ENCODE assay signal across 1 cellular context in genomic region chr6:143677891-143678737, GRCh38.
TF ChIP-seq lines count a peak whose summit lies in the region.

Gene PHACTR2, plus strand, starts transcription at chr6:143677965. Its CDS starts 199 bp downstream, at chr6:143678164.

TF ChIP-seq in HepG2, 621 proteins besides CTCF, POLR2A, EP300 and RAD21 (continued from another document and continues in another):
- TF ChIP-seq SNAPC2 (CRISPR knock-in tag; IDR thresholded peaks at IDR 0.05) (peak; percentile 62; the same call in 1 of the 2 replicates), ZNF7 (CRISPR knock-in tag; IDR thresholded peaks at IDR 0.05) (no peak; the same call in 1 of the 2 replicates), XRCC5 (optimal IDR thresholded peaks at IDR 0.05; ENCODE audit: low read length) (peak; percentile 42), ZNF619 (CRISPR knock-in tag; IDR thresholded peaks at IDR 0.05) (peak; percentile 89; the same call in 1 of the 2 replicates), HES4 (CRISPR knock-in tag; IDR thresholded peaks at IDR 0.05; ENCODE audit: borderline replicate concordance) (peak; percentile 65), SUZ12 (IDR thresholded peaks at IDR 0.05; ENCODE audit: low read depth, low read length) (no peak), E2F5 (CRISPR knock-in tag; conservative IDR thresholded peaks at IDR 0.05) (0 out of 2 replicates have a peak, but pooled peaks have one; percentile 20), ZNF142 (CRISPR knock-in tag; IDR thresholded peaks at IDR 0.05) (peak; percentile 69; the same call in 1 of the 2 replicates), ZNF563 (CRISPR knock-in tag; IDR thresholded peaks at IDR 0.05) (peak; percentile 87; the same call in 1 of the 2 replicates), CSRNP2 (CRISPR knock-in tag; conservative IDR thresholded peaks at IDR 0.05; ENCODE audit: low read depth) (no peak), ZNF572 (CRISPR knock-in tag; IDR thresholded peaks at IDR 0.05) (no peak), ZNF326 (CRISPR knock-in tag; IDR thresholded peaks at IDR 0.05; ENCODE audit: borderline replicate concordance) (no peak), ZNF430 (CRISPR knock-in tag; IDR thresholded peaks at IDR 0.05) (0 out of 2 replicates have a peak, but pooled peaks have one; percentile 43), HNF4A (CRISPR knock-in tag; IDR thresholded peaks at IDR 0.05) (0 out of 2 replicates have a peak, but pooled peaks have one; percentile 4), RBFOX2 (IDR thresholded peaks at IDR 0.05; ENCODE audit: low read depth, low read length) (peak; percentile 85), MED8 (CRISPR knock-in tag; IDR thresholded peaks at IDR 0.05; ENCODE audit: insufficient replicate concordance) (peak; percentile 44), AGO2 (optimal IDR thresholded peaks at IDR 0.05; ENCODE audit: low read depth, low read length) (peak; percentile 72), KDM2A (CRISPR knock-in tag; IDR thresholded peaks at IDR 0.05; ENCODE audit: borderline replicate concordance, low read depth) (peak; percentile 80), ZNF235 (CRISPR knock-in tag; IDR thresholded peaks at IDR 0.05; ENCODE audit: borderline replicate concordance) (peak; percentile 94), TFDP1 (CRISPR knock-in tag; IDR thresholded peaks at IDR 0.05; ENCODE audit: borderline replicate concordance) (peak; percentile 48; the same call in 1 of the 2 replicates), ZSCAN25 (CRISPR knock-in tag; IDR thresholded peaks at IDR 0.05) (peak; percentile 74; the same call in 1 of the 2 replicates), ZNF530 (CRISPR knock-in tag; IDR thresholded peaks at IDR 0.05; ENCODE audit: low read depth) (no peak), ZBTB40 (IDR thresholded peaks at IDR 0.05) (no peak), ZBTB40 (CRISPR knock-in tag; IDR thresholded peaks at IDR 0.05) (0 out of 2 replicates have a peak, but pooled peaks have one; percentile 69), ARNTL (CRISPR knock-in tag; IDR thresholded peaks at IDR 0.05) (peak; percentile 17; the same call in 1 of the 2 replicates), KDM4B (CRISPR knock-in tag; IDR thresholded peaks at IDR 0.05) (0 out of 2 replicates have a peak, but pooled peaks have one; percentile 31), IRX3 (CRISPR knock-in tag; IDR thresholded peaks at IDR 0.05; ENCODE audit: borderline replicate concordance, low read depth) (0 out of 2 replicates have a peak, but pooled peaks have one; percentile 82), ZBTB8A (CRISPR knock-in tag; IDR thresholded peaks at IDR 0.05; ENCODE audit: borderline replicate concordance, low read depth) (peak; percentile 52; the same call in 1 of the 2 replicates), LCORL (IDR thresholded peaks at IDR 0.05) (no peak), LCORL (CRISPR knock-in tag; IDR thresholded peaks at IDR 0.05) (peak; percentile 33; the same call in 1 of the 2 replicates), CBX5 (CRISPR knock-in tag; IDR thresholded peaks at IDR 0.05; ENCODE audit: borderline replicate concordance) (no peak; the same call in 1 of the 2 replicates), NAIF1 (CRISPR knock-in tag; IDR thresholded peaks at IDR 0.05; ENCODE audit: borderline replicate concordance) (peak; percentile 87), HNF4G (IDR thresholded peaks at IDR 0.05; ENCODE audit: borderline replicate concordance, low read depth, low read length) (no peak; the same call in 1 of the 2 replicates), HNF4G (CRISPR knock-in tag; IDR thresholded peaks at IDR 0.05; ENCODE audit: borderline replicate concordance, low read depth) (peak; percentile 66; the same call in 1 of the 2 replicates), ZNF124 (CRISPR knock-in tag; IDR thresholded peaks at IDR 0.05) (no peak), ZNF749 (CRISPR knock-in tag; IDR thresholded peaks at IDR 0.05; ENCODE audit: borderline replicate concordance) (peak; percentile 86; the same call in 1 of the 2 replicates), TFDP2 (CRISPR knock-in tag; IDR thresholded peaks at IDR 0.05) (no peak), HOXA3 (CRISPR knock-in tag; IDR thresholded peaks at IDR 0.05) (peak; percentile 81; the same call in 1 of the 2 replicates), FOXJ3 (CRISPR knock-in tag; IDR thresholded peaks at IDR 0.05; ENCODE audit: borderline replicate concordance) (no peak)
